ENCODE assay signal across 11 cellular contexts in genomic region chr4:120694973-120695372, GRCh38.
DNase-seq lines count a peak whose midpoint lies in the region; ATAC-seq and TF ChIP-seq lines count a peak whose summit lies in the region.
"Had no signal": no experiment of that assay in that cellular context is flagged by ENCODE, and none has a peak within 500 bp of the region (broad histone marks: within the 10 kb centered on the region; RNA-seq: fewer than 3 reads in every experiment).

No MANE protein-coding gene starts in this region.

- H3K27me3 Mint-ChIP-seq in osteocyte (ENCODE audit: unreplicated experiment) = no peaks in the 10 kb centered on the region
- H3K27me3 Mint-ChIP-seq: memory B cell had no signal

- no peaks in the 10 kb centered on the region for H3K36me3 Mint-ChIP-seq in osteocyte (ENCODE audit: unreplicated experiment)
- H3K36me3 Mint-ChIP-seq: memory B cell had no signal

- H3K4me3 ChIP-seq in colonic mucosa (no peak overlapping the region), psoas muscle (no peak overlapping the region)
- H3K4me3 ChIP-seq: skin epidermis had no signal

- H3K4me1 Mint-ChIP-seq in osteocyte (ENCODE audit: unreplicated experiment) = peaks cover 27% of the 10 kb centered on the region
- H3K4me1 Mint-ChIP-seq: memory B cell had no signal

- no peaks in the 10 kb centered on the region for H3K9me3 Mint-ChIP-seq in osteocyte (ENCODE audit: unreplicated experiment)
- H3K9me3 Mint-ChIP-seq: memory B cell had no signal

- intact Hi-C loops in colonic mucosa (cut with DNase I) = no loop called here
- intact Hi-C loops in psoas muscle (cut with DNase I) = no loop called here

- ATAC-seq in psoas muscle (no peak), GM21619 (IDR thresholded peaks at IDR 0.05; ENCODE audit: unreplicated experiment) (no peak)

- H3K9ac ChIP-seq in colonic mucosa (ENCODE audit: low read depth in 2 of 2, low read length in 2 of 2) = no peak overlapping the region

- H3K4me3 Mint-ChIP-seq in osteocyte (ENCODE audit: unreplicated experiment) = no peak overlapping the region
- H3K4me3 Mint-ChIP-seq: memory B cell had no signal

- 5 to 11% (median 9%) methylated on average over 2 of the region's 2 CpGs for WGBS in psoas muscle, 3 donors

- peak overlapping the region; percentile 67 for H3K27ac Mint-ChIP-seq in osteocyte (ENCODE audit: unreplicated experiment)
- H3K27ac Mint-ChIP-seq: memory B cell had no signal

- H3K4me1 ChIP-seq in colonic mucosa (no peaks in the 10 kb centered on the region), psoas muscle (no peaks in the 10 kb centered on the region)

- no peak overlapping the region for H3K27ac ChIP-seq in colonic mucosa
- no peak overlapping the region for H3K27ac ChIP-seq in psoas muscle
- H3K27ac ChIP-seq: skin epidermis had no signal

- no peaks in the 10 kb centered on the region for H3K27me3 ChIP-seq in colonic mucosa
- H3K27me3 ChIP-seq in psoas muscle (ENCODE audit: insufficient read depth in 3 of 3, low read length in 2 of 3) = no peaks in the 10 kb centered on the region

- DNase-seq in GM04504 (ENCODE audit: low read depth) (peak; percentile 25), NCI-H82 treated with DMSO at 0.1 percent for 48 hours (lab: John Stamatoyannopoulos, UW; ENCODE audit: unreplicated experiment) (peak; percentile 83), colonic mucosa (peak; percentile 68), osteocyte (ENCODE audit: extremely low spot score, unreplicated experiment) (no peak), NCI-H1105 (lab: John Stamatoyannopoulos, UW) (no peak), psoas muscle (no peak)
- DNase-seq in stimulated activated CD4-positive, alpha-beta T cell treated with anti-CD3 and anti-CD28 coated beads, Interleukin-2, amount 100 ng/mL, for 24 hours = no peak
- DNase-seq: T-helper 2 cell had no signal

- no peaks in the 10 kb centered on the region for H3K9me3 ChIP-seq in colonic mucosa
- no peaks in the 10 kb centered on the region for H3K9me3 ChIP-seq in psoas muscle

- TF ChIP-seq CTCF in colonic mucosa (IDR thresholded peaks at IDR 0.05) = no peak
- TF ChIP-seq CTCF in osteocyte (IDR thresholded peaks at IDR 0.05) = no peak
- no peak for TF ChIP-seq CTCF in psoas muscle (IDR thresholded peaks at IDR 0.05)

- H3K36me3 ChIP-seq in colonic mucosa (no peaks in the 10 kb centered on the region), psoas muscle (ENCODE audit: insufficient read depth in 1 of 2, low read depth in 1 of 2) (no peaks in the 10 kb centered on the region)

Comparison
In these comparisons a context has a peak if more than half of its experiments do, and no peak if none do; other contexts are left out.
1. DNase-seq: peak in GM04504 (single experiment), NCI-H82 treated with DMSO at 0.1 percent for 48 hours (single experiment) and colonic mucosa (single experiment); none in osteocyte (single experiment), NCI-H1105 (single experiment), psoas muscle (0 of 2) and stimulated activated CD4-positive, alpha-beta T cell treated with anti-CD3 and anti-CD28 coated beads, Interleukin-2, amount 100 ng/mL, for 24 hours (0 of 2).